In the genomic region with DNA sequence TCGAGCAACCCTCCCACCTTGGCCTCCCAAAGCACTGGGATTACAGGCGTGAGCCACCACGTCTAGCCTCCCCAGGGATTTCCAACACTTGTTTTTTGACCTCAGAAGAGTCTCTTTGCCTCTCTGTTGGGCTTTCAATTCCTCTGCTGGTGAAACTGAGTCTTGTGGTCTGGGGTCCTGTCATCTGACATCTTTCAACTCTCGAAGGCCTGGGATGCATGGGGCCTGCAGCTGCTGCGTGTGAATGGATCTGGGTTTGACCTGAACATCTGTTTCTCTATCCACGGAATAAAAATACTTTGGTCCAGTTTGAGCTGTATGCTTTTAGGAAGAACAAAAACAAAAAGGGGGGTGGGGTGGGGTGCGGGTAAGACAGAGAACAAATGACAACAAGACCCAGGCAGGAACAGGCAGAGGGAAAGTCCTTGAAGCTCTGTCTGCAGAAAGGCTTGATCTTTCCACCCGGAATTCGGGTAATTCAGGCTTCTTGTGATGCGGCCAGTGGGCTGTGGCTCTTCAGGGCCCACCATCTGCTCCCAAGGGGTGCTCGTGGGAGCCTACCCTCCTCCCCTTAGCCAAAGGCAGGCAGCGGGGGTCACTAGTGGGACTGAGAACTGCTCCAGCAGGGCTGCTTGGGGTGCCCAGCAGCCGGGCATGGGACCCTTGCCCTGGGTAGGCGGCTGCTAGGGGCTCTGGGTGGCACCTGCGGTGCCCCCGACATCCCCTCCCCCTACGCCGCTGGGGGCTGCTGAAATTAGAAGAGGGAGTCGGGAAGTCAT, we compare ENCODE assay signal across 7 cellular contexts.
DNase-seq lines count a peak whose midpoint lies in the region; ATAC-seq lines count a peak whose summit lies in the region.

No MANE protein-coding gene starts in this region.

- H3K4me1 Mint-ChIP-seq in dendritic cell treated with granulocyte-macrophage colony-stimulating factor and Interleukin-4, amounts not matched to agents 40 ng/mL and 50 ng/mL, for 4 days (ENCODE audit: low read depth), result peaks cover 79% of the 10 kb centered on the region

- H3K4me2 ChIP-seq in skeletal muscle satellite cell (ENCODE audit: low read length), result peak overlapping the region; percentile 64

- intact Hi-C loops in dendritic cell treated with granulocyte-macrophage colony-stimulating factor and Interleukin-4, amounts not matched to agents 40 ng/mL and 50 ng/mL, for 4 days (cut with micrococcal nuclease), result no loop called here

- peak overlapping the region; percentile 73 for H3K4me3 Mint-ChIP-seq in dendritic cell treated with granulocyte-macrophage colony-stimulating factor and Interleukin-4, amounts not matched to agents 40 ng/mL and 50 ng/mL, for 4 days

- no peaks in the 10 kb centered on the region for H3K9me3 Mint-ChIP-seq in dendritic cell treated with granulocyte-macrophage colony-stimulating factor and Interleukin-4, amounts not matched to agents 40 ng/mL and 50 ng/mL, for 4 days

- H3K27me3 Mint-ChIP-seq in dendritic cell treated with granulocyte-macrophage colony-stimulating factor and Interleukin-4, amounts not matched to agents 40 ng/mL and 50 ng/mL, for 4 days, result peaks cover 3% of the 10 kb centered on the region

- peaks cover 48% of the 10 kb centered on the region for H3K4me1 ChIP-seq in skeletal muscle satellite cell (ENCODE audit: control insufficient read depth, insufficient read depth, low read length)

- DNase-seq in effector CD4-positive, alpha-beta T cell, result no peak
- no peak for DNase-seq in amygdala (lab: John Stamatoyannopoulos, UW)

- H3K9ac ChIP-seq in skeletal muscle satellite cell (ENCODE audit: low read depth, low read length), result peak overlapping the region; percentile 59

- H3K4me3 ChIP-seq in skeletal muscle satellite cell (ENCODE audit: low read length), result peak overlapping the region; percentile 26

- no peaks in the 10 kb centered on the region for H3K27me3 ChIP-seq in skeletal muscle satellite cell (ENCODE audit: control insufficient read depth, insufficient read depth, low read length)

- H3K36me3 ChIP-seq in skeletal muscle satellite cell (ENCODE audit: insufficient read depth, low read length), result no peaks in the 10 kb centered on the region

- H3K36me3 Mint-ChIP-seq in dendritic cell treated with granulocyte-macrophage colony-stimulating factor and Interleukin-4, amounts not matched to agents 40 ng/mL and 50 ng/mL, for 4 days (ENCODE audit: low read depth), result no peaks in the 10 kb centered on the region

- peak; percentile 11 for ATAC-seq in GM19397 (IDR thresholded peaks at IDR 0.05; ENCODE audit: unreplicated experiment)
- ATAC-seq in HG03103 (IDR thresholded peaks at IDR 0.05; ENCODE audit: low read depth, unreplicated experiment), result peak; percentile 23
- ATAC-seq in HG03442 (IDR thresholded peaks at IDR 0.05; ENCODE audit: unreplicated experiment), result no peak

- no peaks in the 10 kb centered on the region for H3K9me3 ChIP-seq in skeletal muscle satellite cell (replicated peaks; ENCODE audit: low read length)

- peak overlapping the region; percentile 97 for H3K27ac Mint-ChIP-seq in dendritic cell treated with granulocyte-macrophage colony-stimulating factor and Interleukin-4, amounts not matched to agents 40 ng/mL and 50 ng/mL, for 4 days
